In genomic region chr3:31285808-31286486, GRCh38 we compare ENCODE assay signal across 16 cellular contexts.
"Had no signal": no experiment of that assay in that cellular context is flagged by ENCODE, and none has a peak within 500 bp of the region (broad histone marks: within the 10 kb centered on the region; RNA-seq: fewer than 3 reads in every experiment).

No MANE protein-coding gene starts in this region.

- H3K27me3 ChIP-seq: gastrocnemius medialis, suprapubic skin, thyroid gland, upper lobe of left lung, uterus had no signal

- H3K9me3 ChIP-seq: gastrocnemius medialis, mucosa of descending colon, suprapubic skin, thyroid gland, upper lobe of left lung, uterus had no signal

- H3K36me3 ChIP-seq: gastrocnemius medialis, suprapubic skin, thyroid gland, upper lobe of left lung, uterus had no signal

- H3K4me3 ChIP-seq: gastrocnemius medialis, mucosa of descending colon, smooth muscle cell, suprapubic skin, thyroid gland, upper lobe of left lung, uterus had no signal

- H3K27me3 Mint-ChIP-seq: naive thymus-derived CD8-positive, alpha-beta T cell had no signal

- H3K27ac Mint-ChIP-seq: naive thymus-derived CD8-positive, alpha-beta T cell had no signal

- H3K4me1 ChIP-seq: gastrocnemius medialis, thyroid gland, uterus had no signal

- DNase-seq: effector memory CD4-positive, alpha-beta T cell; gastrocnemius medialis; left colon; mucosa of descending colon; naive thymus-derived CD8-positive, alpha-beta T cell; posterior cingulate gyrus; right cardiac atrium; stimulated activated CD4-positive, alpha-beta T cell treated with anti-CD3 and anti-CD28 coated beads, Interleukin-2, amount 100 ng/mL, for 48 hours; stimulated activated naive CD4-positive, alpha-beta T cell treated with Interleukin-2 at 50 U/mL for 16 hours; thyroid gland; upper lobe of left lung; uterus had no signal

- H3K4me3 Mint-ChIP-seq: naive thymus-derived CD8-positive, alpha-beta T cell; neural crest cell had no signal

- ATAC-seq: esophagus mucosa; gastrocnemius medialis; left colon; mucosa of descending colon; naive thymus-derived CD8-positive, alpha-beta T cell; right cardiac atrium had no signal

- H3K27ac ChIP-seq: gastrocnemius medialis, suprapubic skin, thyroid gland, upper lobe of left lung had no signal
